Comparison of ENCODE assay signal across 16 cellular contexts in the genomic region with DNA sequence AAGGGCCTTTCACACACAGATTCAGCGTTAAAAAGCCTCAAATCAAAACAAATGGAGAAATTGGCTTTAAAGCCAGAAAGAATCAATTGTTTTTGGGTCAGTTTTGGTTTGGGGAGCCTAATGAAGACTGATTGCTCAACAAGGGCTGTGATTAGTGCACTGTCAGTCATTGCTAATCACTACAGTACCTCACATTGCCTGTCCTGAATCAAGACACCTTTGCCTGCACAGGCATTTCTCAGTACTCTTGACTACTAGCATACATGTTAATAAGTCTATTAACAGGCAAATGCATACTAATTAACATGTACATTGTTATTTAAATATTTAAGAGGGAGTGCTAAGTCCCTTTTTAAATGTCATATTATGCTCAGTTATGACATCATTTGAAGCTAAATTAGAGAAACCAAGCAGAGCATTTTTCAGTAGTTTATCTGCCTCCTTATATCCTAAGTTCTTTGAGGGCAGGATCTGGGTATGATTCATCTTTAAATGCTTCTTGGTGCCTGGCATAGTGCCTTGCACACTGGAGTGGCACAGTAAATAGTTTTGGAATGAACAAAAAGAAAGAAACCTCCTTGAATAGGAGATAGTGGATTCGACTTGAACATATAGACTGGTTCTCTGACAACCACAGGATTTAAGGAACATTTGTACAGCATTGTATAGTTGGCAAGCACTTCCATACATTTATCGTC. TPM values are rescaled to one million over a fixed set of nuclear protein-coding genes. Genes with fewer than 3 reads are reported as not detected.
DNase-seq lines count a peak whose midpoint lies in the region; ATAC-seq and TF ChIP-seq lines count a peak whose summit lies in the region.
"Had no signal": no experiment of that assay in that cellular context is flagged by ENCODE, and none has a peak within 500 bp of the region (broad histone marks: within the 10 kb centered on the region; RNA-seq: fewer than 3 reads in every experiment).

No MANE protein-coding gene starts in this region.

- peaks cover 8% of the 10 kb centered on the region in 2 donors for H3K9me3 Mint-ChIP-seq in activated naive CD4-positive, alpha-beta T cell treated with anti-CD3 and anti-CD28 coated beads, Interleukin-2, amount 50 U/mL, for 72 hours
- peaks cover 9 to 15% of the 10 kb centered on the region in 2 donors for H3K9me3 Mint-ChIP-seq in stimulated activated naive CD8-positive, alpha-beta T cell treated with anti-CD3 and anti-CD28 coated beads, Interleukin-15, amount 100 ng/mL, for 72 hours

- no peak for TF ChIP-seq POLR2A in esophagus muscularis mucosa (IDR thresholded peaks at IDR 0.05; ENCODE audit: low read depth)

- H3K4me3 ChIP-seq in esophagus muscularis mucosa (no peak overlapping the region), neuronal stem cell (ENCODE audit: low read length in 2 of 2) (no peak overlapping the region)
- H3K4me3 ChIP-seq: ovary, thoracic aorta had no signal

- H3K4me1 ChIP-seq in esophagus muscularis mucosa (peaks cover 19 to 65% (median 64%) of the 10 kb centered on the region in 4 donors), neuronal stem cell (ENCODE audit: control insufficient read depth in 2 of 2, insufficient read depth in 1 of 2, low read depth in 1 of 2, low read length in 2 of 2) (peaks cover 3 to 12% of the 10 kb centered on the region in 2 donors)

- H2BK15ac ChIP-seq in neuronal stem cell (ENCODE audit: low read length) = no peak overlapping the region

- no peak overlapping the region for H2AFZ ChIP-seq in neuronal stem cell (ENCODE audit: low read length)

- no peak overlapping the region for H2BK120ac ChIP-seq in neuronal stem cell (ENCODE audit: low read depth, low read length)

- no peak overlapping the region for H3K4me3 Mint-ChIP-seq in stimulated activated naive CD8-positive, alpha-beta T cell treated with anti-CD3 and anti-CD28 coated beads, Interleukin-15, amount 100 ng/mL, for 72 hours
- H3K4me3 Mint-ChIP-seq: B cell, immature natural killer cell had no signal

- H3K4me2 ChIP-seq in neuronal stem cell (ENCODE audit: insufficient read depth, low read length, poor library complexity, severe bottlenecking) = no peak overlapping the region

- no peaks in the 10 kb centered on the region for H3K79me1 ChIP-seq in neuronal stem cell (ENCODE audit: low read depth, low read length)

- no peak overlapping the region for H2AK5ac ChIP-seq in neuronal stem cell (ENCODE audit: low read depth, low read length)

- WGBS in esophagus muscularis mucosa = 62% methylated on average over 3 of the region's 3 CpGs
- WGBS in neuronal stem cell (ENCODE audit: extremely low coverage in 2 of 2, insufficient read length in 2 of 2, insufficient replicate concordance in 1 of 2), 2 donors = no CpG with 5 or more reads among the region's 3 CpGs

- peaks cover 4 to 8% of the 10 kb centered on the region in 2 donors for H3K36me3 Mint-ChIP-seq in activated naive CD4-positive, alpha-beta T cell treated with anti-CD3 and anti-CD28 coated beads, Interleukin-2, amount 50 U/mL, for 72 hours

- intact Hi-C loops in esophagus muscularis mucosa (cut with DNase I) = no loop called here
- intact Hi-C loops in left ventricle myocardium superior (cut with micrococcal nuclease) = no loop called here

- H3K27me3 Mint-ChIP-seq in stimulated activated naive CD8-positive, alpha-beta T cell treated with anti-CD3 and anti-CD28 coated beads, Interleukin-15, amount 100 ng/mL, for 72 hours = peaks cover 7% of the 10 kb centered on the region

- DNase-seq in EH (ENCODE audit: low read depth) (peak; percentile 89), RPMI7951 (ENCODE audit: low read depth) (peak; percentile 87), esophagus muscularis mucosa (ENCODE audit: extremely low spot score) (no peak), neuronal stem cell (ENCODE audit: low spot score) (no peak), left ventricle myocardium superior (no peak)
- DNase-seq in activated naive CD4-positive, alpha-beta T cell treated with anti-CD3 and anti-CD28 coated beads, Interleukin-2, amount 50 U/mL, for 72 hours (ENCODE audit: low spot score in 2 of 2) = no peak
- DNase-seq in stimulated activated naive CD8-positive, alpha-beta T cell treated with anti-CD3 and anti-CD28 coated beads, Interleukin-15, amount 100 ng/mL, for 72 hours = no peak
- DNase-seq: activated CD8-positive, alpha-beta memory T cell treated with anti-CD3 and anti-CD28 coated beads for 24 hours; activated gamma-delta T cell treated with Interleukin-2 at 50 U/mL for 16 hours; immature natural killer cell; ovary; stimulated activated CD4-positive, alpha-beta T cell treated with anti-CD3 and anti-CD28 coated beads, Interleukin-12 subunit alpha, Interleukin-12 subunit beta, amount 100 ng/mL, for 4 hours had no signal

- no peak overlapping the region for H2BK5ac ChIP-seq in neuronal stem cell (ENCODE audit: low read length)

- no peaks in the 10 kb centered on the region for H3K4me1 Mint-ChIP-seq in stimulated activated naive CD8-positive, alpha-beta T cell treated with anti-CD3 and anti-CD28 coated beads, Interleukin-15, amount 100 ng/mL, for 72 hours
- H3K4me1 Mint-ChIP-seq: B cell, immature natural killer cell had no signal

- H4K8ac ChIP-seq in neuronal stem cell (ENCODE audit: low read depth, low read length) = no peak overlapping the region

- H3K9ac ChIP-seq in neuronal stem cell (ENCODE audit: low read depth, low read length, poor library complexity) = no peak overlapping the region

- ATAC-seq in GM21786 (IDR thresholded peaks at IDR 0.05; ENCODE audit: unreplicated experiment) (no peak), left ventricle myocardium superior (no peak)
- ATAC-seq in activated naive CD4-positive, alpha-beta T cell treated with anti-CD3 and anti-CD28 coated beads, Interleukin-2, amount 50 U/mL, for 72 hours = no peak
- ATAC-seq in stimulated activated naive CD8-positive, alpha-beta T cell treated with anti-CD3 and anti-CD28 coated beads, Interleukin-15, amount 100 ng/mL, for 72 hours = no peak

- no peak for TF ChIP-seq CTCF in esophagus muscularis mucosa (IDR thresholded peaks at IDR 0.05)

- H3K4ac ChIP-seq in neuronal stem cell (ENCODE audit: low read length) = no peak overlapping the region

- H3K36me3 ChIP-seq in esophagus muscularis mucosa = no peaks in the 10 kb centered on the region
- no peaks in the 10 kb centered on the region for H3K36me3 ChIP-seq in neuronal stem cell (replicated peaks in 1 of 2; ENCODE audit: control insufficient read depth in 2 of 2, insufficient read depth in 2 of 2, low read length in 2 of 2)
- H3K36me3 ChIP-seq: ovary, thoracic aorta had no signal

- H3K14ac ChIP-seq in neuronal stem cell (ENCODE audit: low read length) = no peak overlapping the region

- no peak overlapping the region for H4K91ac ChIP-seq in neuronal stem cell (ENCODE audit: low read depth, low read length, poor library complexity)

- H3K9me3 ChIP-seq in esophagus muscularis mucosa (peaks cover 0 to 3% (median 0%) of the 10 kb centered on the region in 4 donors), neuronal stem cell (replicated peaks in 1 of 2; ENCODE audit: control insufficient read depth in 2 of 2, insufficient read depth in 1 of 2, low read depth in 1 of 2, low read length in 2 of 2) (peaks cover 2 to 7% of the 10 kb centered on the region in 2 donors)
- H3K9me3 ChIP-seq: ovary, thoracic aorta had no signal

- H3K18ac ChIP-seq in neuronal stem cell (ENCODE audit: low read length) = no peak overlapping the region

- H2BK12ac ChIP-seq in neuronal stem cell (ENCODE audit: low read length) = no peak overlapping the region

- H3K23ac ChIP-seq in neuronal stem cell (ENCODE audit: low read depth, low read length, poor library complexity) = no peak overlapping the region

- no peak for TF ChIP-seq EP300 in esophagus muscularis mucosa (IDR thresholded peaks at IDR 0.05)

- peak overlapping the region; percentile 65 to 73 (median 70) for H3K27ac ChIP-seq in esophagus muscularis mucosa (replicated peaks in 1 of 4)
- H3K27ac ChIP-seq in neuronal stem cell (replicated peaks; ENCODE audit: low read length) = peak overlapping the region; percentile 0
- H3K27ac ChIP-seq: ovary, thoracic aorta had no signal

- no peak overlapping the region for H3K27ac Mint-ChIP-seq in activated naive CD4-positive, alpha-beta T cell treated with anti-CD3 and anti-CD28 coated beads, Interleukin-2, amount 50 U/mL, for 72 hours
- H3K27ac Mint-ChIP-seq in stimulated activated naive CD8-positive, alpha-beta T cell treated with anti-CD3 and anti-CD28 coated beads, Interleukin-15, amount 100 ng/mL, for 72 hours = no peak overlapping the region
- H3K27ac Mint-ChIP-seq: B cell, immature natural killer cell had no signal

- H3K27me3 ChIP-seq in esophagus muscularis mucosa = no peaks in the 10 kb centered on the region
- no peaks in the 10 kb centered on the region for H3K27me3 ChIP-seq in neuronal stem cell (ENCODE audit: control insufficient read depth in 3 of 3, insufficient read depth in 3 of 3, low read depth in 1 of 3, low read length in 3 of 3)
- H3K27me3 ChIP-seq: ovary had no signal

RNA-seq across cellular contexts. Expression of a gene that starts 25.8 kb away (rescaled TPM):
- total RNA-seq in RPMI7951 (2014; rRNA removed; shearing (Covaris generic)) = 16.9 and 21.0 TPM in 2 replicates
- total RNA-seq in esophagus muscularis mucosa = 100 to 1,000 TPM in 1 of 4 donors, 10 to 100 TPM in 3; 65.4 to 157 (median 75.9) TPM
- 66.8 TPM for polyA plus RNA-seq in neuronal stem cell (2013, experiment 1 of 2)
- polyA plus RNA-seq in neuronal stem cell (2013, experiment 2 of 2) = 66.8 TPM
- not detected for total RNA-seq in activated naive CD4-positive, alpha-beta T cell treated with anti-CD3 and anti-CD28 coated beads, Interleukin-2, amount 50 U/mL, for 72 hours
- total RNA-seq in left ventricle myocardium superior = 32.6 TPM
- total RNA-seq: B cell, mononuclear cell had no signal
- polyA plus RNA-seq: immature natural killer cell had no signal

Comparison
In these comparisons a context has a peak if more than half of its experiments do, and no peak if none do; other contexts are left out.
1. DNase-seq: peak in EH (single experiment) and RPMI7951 (single experiment); none in esophagus muscularis mucosa (single experiment), neuronal stem cell (single experiment), activated naive CD4-positive, alpha-beta T cell treated with anti-CD3 and anti-CD28 coated beads, Interleukin-2, amount 50 U/mL, for 72 hours (0 of 2), left ventricle myocardium superior (single experiment) and stimulated activated naive CD8-positive, alpha-beta T cell treated with anti-CD3 and anti-CD28 coated beads, Interleukin-15, amount 100 ng/mL, for 72 hours (0 of 2).
2. RNA of a gene that starts 25.8 kb away (total RNA-seq): 65.4 to 157 TPM in esophagus muscularis mucosa, 32.6 TPM in left ventricle myocardium superior (single experiment) and 16.9 to 21.0 TPM in RPMI7951; not detected in activated naive CD4-positive, alpha-beta T cell treated with anti-CD3 and anti-CD28 coated beads, Interleukin-2, amount 50 U/mL, for 72 hours; every median in the first group is over 10 times any median in the second.